9 cellular contexts compared by ENCODE assay signal in the genomic region with DNA sequence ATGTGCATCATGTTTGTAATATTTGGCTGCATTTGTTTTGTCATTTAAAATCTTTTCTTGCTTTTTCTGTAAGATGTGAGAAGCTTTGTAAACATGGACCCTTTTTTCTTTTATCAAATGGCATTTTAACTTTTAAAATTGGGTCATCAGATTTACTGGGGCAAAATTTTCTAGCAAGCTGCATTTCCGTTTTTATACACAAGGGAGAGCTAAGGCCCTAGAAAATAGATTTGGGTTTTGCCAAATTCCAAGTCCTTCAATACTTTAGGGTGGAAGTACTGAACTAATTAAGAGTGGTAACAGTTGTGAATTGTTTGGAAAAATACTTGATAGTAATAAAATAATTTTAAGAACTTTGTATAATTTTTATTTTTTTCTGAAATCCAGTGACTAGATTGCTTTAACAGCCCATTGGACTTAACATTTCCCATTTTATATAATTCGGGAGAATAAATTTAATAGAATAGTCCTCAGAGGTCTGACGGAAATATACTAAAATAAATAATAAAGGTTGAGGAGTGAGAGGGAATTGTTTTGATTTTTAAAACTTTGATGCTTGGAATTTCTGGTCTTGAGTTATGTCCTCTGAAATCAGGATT.
DNase-seq lines count a peak whose midpoint lies in the region; ATAC-seq, FAIRE-seq and TF ChIP-seq lines count a peak whose summit lies in the region.
"Had no signal": no experiment of that assay in that cellular context is flagged by ENCODE, and none has a peak within 500 bp of the region (broad histone marks: within the 10 kb centered on the region; RNA-seq: fewer than 3 reads in every experiment).

No MANE protein-coding gene starts in this region.

- no peaks in the 10 kb centered on the region for H3K27me3 ChIP-seq in cardiac muscle cell

- FAIRE-seq in endometrium (lab: Jason Lieb, UNC) = peak; percentile 95
- FAIRE-seq: GM18507 had no signal

- H3K36me3 Mint-ChIP-seq in osteocyte (ENCODE audit: unreplicated experiment) = peaks cover 15% of the 10 kb centered on the region

- no peak overlapping the region for H3K4me3 ChIP-seq in cardiac muscle cell

- no peak overlapping the region for H3K27ac ChIP-seq in cardiac muscle cell

- no peak for ATAC-seq in Right ventricle myocardium inferior

- H3K4me1 ChIP-seq in cardiac muscle cell (ENCODE audit: low read depth) = no peaks in the 10 kb centered on the region

- intact Hi-C loops in Right ventricle myocardium inferior (cut with DNase I) = loop anchor here (2.0 to 10.0 kb wide), 8 partner anchors 48 to 706 kb away; a partner anchor contains a TSS

- peak; percentile 84 for TF ChIP-seq CTCF in cardiac muscle cell (IDR thresholded peaks at IDR 0.05; ENCODE audit: low read depth, low read length)
- TF ChIP-seq CTCF in osteocyte (IDR thresholded peaks at IDR 0.05) = peak; percentile 77

- no peaks in the 10 kb centered on the region for H3K36me3 ChIP-seq in cardiac muscle cell

- H3K27me3 Mint-ChIP-seq in osteocyte (ENCODE audit: unreplicated experiment) = no peaks in the 10 kb centered on the region

- H3K9me3 Mint-ChIP-seq in osteocyte (ENCODE audit: unreplicated experiment) = no peaks in the 10 kb centered on the region

- H3K4me3 Mint-ChIP-seq in osteocyte (ENCODE audit: unreplicated experiment) = no peak overlapping the region

- peaks cover 18% of the 10 kb centered on the region for H3K4me1 Mint-ChIP-seq in osteocyte (ENCODE audit: unreplicated experiment)

- DNase-seq in cardiac muscle cell (ENCODE audit: low read depth in 1 of 2, low spot score in 1 of 2) (peak; percentile 48 to 74), Right ventricle myocardium inferior (ENCODE audit: missing footprints) (no peak), NCI-H69 (lab: John Stamatoyannopoulos, UW) (peak; percentile 63), osteocyte (ENCODE audit: extremely low spot score, unreplicated experiment) (no peak), Ammon's horn (ENCODE audit: low spot score) (no peak), islet precursor cell (no peak)
- no peak for DNase-seq in activated effector memory CD4-positive, alpha-beta T cell treated with anti-CD3 and anti-CD28 coated beads, Interleukin-2, amount 50 U/mL, for 16 hours

- no peaks in the 10 kb centered on the region for H3K9me3 ChIP-seq in cardiac muscle cell (ENCODE audit: low read depth)

- no peak overlapping the region for H3K27ac Mint-ChIP-seq in osteocyte (ENCODE audit: unreplicated experiment)

Comparison
In these comparisons a context has a peak if more than half of its experiments do, and no peak if none do; other contexts are left out.
1. DNase-seq: peak in cardiac muscle cell (2 of 2) and NCI-H69 (single experiment); none in Right ventricle myocardium inferior (single experiment), osteocyte (single experiment), Ammon's horn (single experiment), activated effector memory CD4-positive, alpha-beta T cell treated with anti-CD3 and anti-CD28 coated beads, Interleukin-2, amount 50 U/mL, for 16 hours (single experiment) and islet precursor cell (single experiment).